Comparison of ENCODE assay signal across 9 cellular contexts in the genomic region with DNA sequence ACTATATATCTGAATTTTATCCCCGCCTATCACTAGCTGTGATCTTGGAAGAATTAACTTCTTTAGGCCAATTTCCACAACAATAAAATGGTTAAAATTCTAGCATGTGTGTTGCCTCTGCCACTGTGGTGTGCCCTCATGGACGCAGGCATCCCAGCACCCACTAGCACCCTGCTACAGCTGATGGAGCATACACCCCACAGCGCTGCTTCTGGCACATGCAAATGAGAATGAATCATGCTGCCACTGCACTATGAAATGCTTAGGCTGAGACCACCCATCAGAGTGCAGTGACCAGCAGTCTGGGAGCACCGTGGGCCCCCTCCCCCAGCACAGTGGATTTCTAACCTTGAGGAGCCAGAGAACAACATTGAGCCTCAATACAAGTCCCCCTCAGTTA.
"Had no signal": no experiment of that assay in that cellular context is flagged by ENCODE, and none has a peak within 500 bp of the region (broad histone marks: within the 10 kb centered on the region; RNA-seq: fewer than 3 reads in every experiment).

No MANE protein-coding gene starts in this region.

- H3K9me3 ChIP-seq: MG63, Peyer's patch, SJSA1, SK-N-SH had no signal

- H3K4me3 ChIP-seq: MG63, Peyer's patch, SJSA1 had no signal

- H3K27ac ChIP-seq: Peyer's patch, SJSA1 had no signal

- H3K9me2 ChIP-seq: SK-N-SH had no signal

- H3K4me2 ChIP-seq: SK-N-SH had no signal

- H3K27me3 ChIP-seq: MG63, Peyer's patch, SJSA1 had no signal

- H3K36me3 ChIP-seq: MG63, Peyer's patch, SJSA1 had no signal

- H3K4me1 ChIP-seq: Peyer's patch, SJSA1 had no signal

- DNase-seq: MG63, NCI-H1048, NCI-H187 treated with DMSO at 0.1 percent for 48 hours, NCI-H510A, Peyer's patch, Right ventricle myocardium superior, T-helper 1 cell had no signal

- H3K9ac ChIP-seq: SK-N-SH had no signal
